ENCODE assay signal across 1 cellular context in the genomic region with DNA sequence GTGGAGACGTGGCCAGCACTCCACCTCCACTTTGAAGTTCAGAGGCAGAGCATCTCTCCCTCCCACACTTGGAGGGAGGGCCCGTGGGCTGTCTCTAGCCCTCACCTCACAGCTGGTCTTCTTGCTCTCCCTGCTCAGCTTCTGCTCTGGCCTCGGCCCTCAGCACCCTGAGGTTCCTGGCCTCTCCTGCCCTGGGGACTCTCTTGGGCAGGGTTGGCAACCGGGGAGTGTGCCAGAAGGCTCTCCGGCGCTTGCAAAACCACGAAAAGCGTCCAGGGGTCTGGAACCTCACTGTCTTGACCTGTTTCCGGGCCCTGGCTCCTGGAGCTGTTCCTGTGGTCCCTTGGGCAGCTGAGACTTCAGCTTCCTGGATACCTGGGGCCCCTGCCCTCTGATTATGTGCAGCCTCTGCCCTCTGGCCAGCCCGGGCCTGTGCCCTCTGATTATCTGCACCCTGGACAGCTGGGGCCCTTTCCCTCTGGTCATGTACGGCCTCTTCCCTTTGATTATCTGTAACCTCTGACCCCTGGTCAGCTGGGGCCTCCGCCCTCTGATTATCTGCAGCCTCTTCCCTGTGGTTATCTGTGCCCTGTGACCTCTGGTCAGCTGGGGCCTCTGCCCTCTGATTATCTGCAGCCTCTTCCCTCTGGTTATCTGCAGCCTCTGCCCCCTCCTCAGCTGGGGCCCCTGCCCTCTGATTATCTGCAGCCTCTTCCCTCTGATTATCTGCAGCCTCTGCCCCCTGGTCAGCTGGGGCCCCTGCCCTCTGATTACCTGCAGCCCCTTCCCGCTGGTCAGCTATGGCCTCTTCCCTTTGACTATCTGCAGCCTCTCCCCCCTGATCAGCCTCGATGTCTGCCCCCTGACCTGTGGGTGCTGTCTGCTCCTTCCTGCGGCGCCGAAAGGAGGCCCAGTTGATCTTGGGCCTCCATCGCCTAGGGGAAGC.
TF ChIP-seq lines count a peak whose summit lies in the region.

No MANE protein-coding gene starts in this region.

TF ChIP-seq in IMR-90, 13 proteins besides CTCF, POLR2A, EP300 and RAD21:
- no peak for TF ChIP-seq CEBPB (IDR thresholded peaks at IDR 0.05; ENCODE audit: low read depth, low read length)
- TF ChIP-seq MAZ (IDR thresholded peaks at IDR 0.05; ENCODE audit: borderline replicate concordance, low read depth, low read length) = no peak
- no peak for TF ChIP-seq RCOR1 (IDR thresholded peaks at IDR 0.05; ENCODE audit: insufficient replicate concordance, low read length)
